1 cellular context compared by ENCODE assay signal in genomic region chr10:103192089-103192450, GRCh38.
TF ChIP-seq lines count a peak whose summit lies in the region.

No MANE protein-coding gene starts in this region.

TF ChIP-seq in HEK293, 187 proteins besides CTCF, POLR2A, EP300 and RAD21 (continued from another document):
- TF ChIP-seq ZBTB10 (tag by site-specific recombination; IDR thresholded peaks at IDR 0.05), result peak; percentile 56; the same call in 1 of the 2 replicates
- no peak for TF ChIP-seq ZNF571 (tag by site-specific recombination; IDR thresholded peaks at IDR 0.05)
- peak; percentile 41; the same call in 1 of the 2 replicates for TF ChIP-seq KLF10 (tag by site-specific recombination; IDR thresholded peaks at IDR 0.05)
- TF ChIP-seq ZNF777 (tag by site-specific recombination; IDR thresholded peaks at IDR 0.05; ENCODE audit: borderline replicate concordance), result no peak
- no peak for TF ChIP-seq ZNF596 (tag by site-specific recombination; IDR thresholded peaks at IDR 0.05)
- TF ChIP-seq ZNF768 (tag by site-specific recombination; IDR thresholded peaks at IDR 0.05), result no peak
